22 cellular contexts compared by ENCODE assay signal in genomic region chr3:141070229-141070628, GRCh38. TPM values are rescaled to one million over a fixed set of nuclear protein-coding genes. Genes with fewer than 3 reads are reported as not detected.
"Had no signal": no experiment of that assay in that cellular context is flagged by ENCODE, and none has a peak within 500 bp of the region (broad histone marks: within the 10 kb centered on the region; RNA-seq: fewer than 3 reads in every experiment).

No MANE protein-coding gene starts in this region.

- H3K4me3 ChIP-seq: esophagus squamous epithelium, hepatocyte, lung, stomach, upper lobe of left lung, uterus had no signal

- H3K79me2 ChIP-seq: hepatocyte had no signal

- FAIRE-seq: kidney, small intestine had no signal

- H3K4me3 Mint-ChIP-seq: effector memory CD8-positive, alpha-beta T cell; naive B cell; nephron progenitor cell had no signal

- H3K4me2 ChIP-seq: hepatocyte had no signal

- H3K36me3 Mint-ChIP-seq: naive B cell had no signal

- H3K9me3 Mint-ChIP-seq: effector memory CD8-positive, alpha-beta T cell; naive B cell; nephron progenitor cell had no signal

- H2AFZ ChIP-seq: hepatocyte had no signal

- H3K36me3 ChIP-seq: esophagus squamous epithelium, neutrophil, stomach, upper lobe of left lung, uterus had no signal

- H3K4me1 Mint-ChIP-seq: naive B cell had no signal

- H3K4me1 ChIP-seq: esophagus squamous epithelium, foreskin keratinocyte, stomach, upper lobe of left lung, uterus had no signal

- DNase-seq: effector memory CD8-positive, alpha-beta T cell; esophagus squamous epithelium; foreskin keratinocyte; head of caudate nucleus; kidney; left cardiac atrium; left ventricle myocardium superior; mesenchymal stem cell; naive B cell; nephron progenitor cell; small intestine; stimulated activated CD4-positive, alpha-beta T cell treated with anti-CD3 and anti-CD28 coated beads, Interleukin-12 subunit alpha, Interleukin-12 subunit beta, amount 100 ng/mL, for 4 hours; stimulated activated naive CD4-positive, alpha-beta T cell; stomach; substantia nigra; upper lobe of left lung; uterus had no signal

- H3K27me3 ChIP-seq: foreskin keratinocyte, hepatocyte, neutrophil, upper lobe of left lung, uterus had no signal

- H3K27ac ChIP-seq: esophagus squamous epithelium, foreskin keratinocyte, hepatocyte, neutrophil, stomach, upper lobe of left lung, uterus had no signal

- H3K9me3 ChIP-seq: esophagus squamous epithelium, neutrophil, stomach, upper lobe of left lung, uterus had no signal

- ATAC-seq: effector memory CD8-positive, alpha-beta T cell; foreskin keratinocyte; left cardiac atrium; left ventricle myocardium superior had no signal

- H3K27ac Mint-ChIP-seq: effector memory CD8-positive, alpha-beta T cell; naive B cell had no signal

RNA-seq across cellular contexts. Expression of gene SPSB4, which starts 19.1 kb away (rescaled TPM):
- total RNA-seq: esophagus squamous epithelium, foreskin keratinocyte, osteoblast, pulmonary artery endothelial cell had no signal
